32 cellular contexts compared by ENCODE assay signal in genomic region chrX:142249721-142250120, GRCh38. TPM values are rescaled to one million over a fixed set of nuclear protein-coding genes. Genes with fewer than 3 reads are reported as not detected.
"Had no signal": no experiment of that assay in that cellular context is flagged by ENCODE, and none has a peak within 500 bp of the region (broad histone marks: within the 10 kb centered on the region; RNA-seq: fewer than 3 reads in every experiment).

No MANE protein-coding gene starts in this region.

- H3K4me3 ChIP-seq: dorsolateral prefrontal cortex, gastroesophageal sphincter, heart left ventricle, hepatocyte, left lung, psoas muscle, skin epidermis, spleen, testis, tibial artery had no signal

- ATAC-seq: foreskin keratinocyte; gastroesophageal sphincter; heart left ventricle; left cardiac atrium; naive thymus-derived CD8-positive, alpha-beta T cell; psoas muscle; right cardiac atrium; stimulated activated memory B cell treated with anti-CD40 and anti-IgM and Interleukin-4, amounts not matched to agents 10 μg/mL and 1 μg/mL and 100 μg/mL, for 72 hours; stimulated activated naive CD8-positive, alpha-beta T cell treated with anti-CD3 and anti-CD28 coated beads, Interleukin-15, Interleukin-2, amounts not matched to agents 100 U/mL and 50 U/mL, for 24 hours had no signal

- H3K4me1 ChIP-seq: foreskin keratinocyte, gastroesophageal sphincter, heart left ventricle, left lung, psoas muscle, spleen, testis, tibial artery had no signal

- H3K79me2 ChIP-seq: hepatocyte had no signal

- H3K36me3 ChIP-seq: gastroesophageal sphincter, heart left ventricle, left lung, spleen, tibial artery had no signal

- H3K9me3 ChIP-seq: gastroesophageal sphincter, heart left ventricle, left lung, spleen, testis, tibial artery had no signal

- H2AFZ ChIP-seq: hepatocyte had no signal

- DNase-seq: cerebellar nuclear complex; dorsolateral prefrontal cortex; effector CD4-positive, alpha-beta T cell; erythroblast; heart left ventricle; left cardiac atrium; left lung; mesendoderm; naive thymus-derived CD8-positive, alpha-beta T cell; nephron progenitor cell; nucleus accumbens; posterior cingulate gyrus; psoas muscle; right cardiac atrium; spleen; stimulated activated CD4-positive, alpha-beta T cell treated with anti-CD3 and anti-CD28 coated beads, Interleukin-4, amount 100 ng/mL, for 4 hours; stimulated activated naive CD8-positive, alpha-beta T cell treated with anti-CD3 and anti-CD28 coated beads, Interleukin-15, Interleukin-2, amounts not matched to agents 100 U/mL and 50 U/mL, for 24 hours; substantia nigra; testis; tibial artery had no signal

- H3K4me2 ChIP-seq: hepatocyte had no signal

- H3K27me3 ChIP-seq: foreskin keratinocyte, gastroesophageal sphincter, heart left ventricle, hepatocyte, left lung, spleen, testis, tibial artery had no signal

- H3K27ac ChIP-seq: dorsolateral prefrontal cortex, foreskin keratinocyte, gastroesophageal sphincter, heart left ventricle, hepatocyte, left lung, psoas muscle, skin epidermis, spleen, testis, tibial artery had no signal

RNA-seq across cellular contexts. Expression of gene MAGEC2, which starts 44.6 kb away (rescaled TPM):
- total RNA-seq: dorsolateral prefrontal cortex; foreskin keratinocyte; gastroesophageal sphincter; heart left ventricle; hepatocyte; kidney epithelial cell; left cardiac atrium; left lung; lower leg skin; lung microvascular endothelial cell; myocyte; naive thymus-derived CD8-positive, alpha-beta T cell; osteocyte; psoas muscle; renal cortical epithelial cell; right cardiac atrium; spleen; urinary bladder had no signal
- polyA plus RNA-seq: foreskin keratinocyte; heart left ventricle; hepatocyte; naive thymus-derived CD8-positive, alpha-beta T cell; psoas muscle; right cardiac atrium; spleen; urinary bladder had no signal
